Comparison of ENCODE assay signal across 8 cellular contexts in genomic region chr3:125356140-125357026, GRCh38. TPM values are rescaled to one million over a fixed set of nuclear protein-coding genes. Genes with fewer than 3 reads are reported as not detected.
DNase-seq lines count a peak whose midpoint lies in the region; ATAC-seq, FAIRE-seq and TF ChIP-seq lines count a peak whose summit lies in the region.

No MANE protein-coding gene starts in this region.

- H3K9me3 Mint-ChIP-seq in activated naive CD4-positive, alpha-beta T cell treated with anti-CD3 and anti-CD28 coated beads for 36 hours = no peaks in the 10 kb centered on the region
- H3K9me3 Mint-ChIP-seq in activated naive CD8-positive, alpha-beta T cell (ENCODE audit: low read depth) = peaks cover 3% of the 10 kb centered on the region

- H3K4me2 ChIP-seq in HepG2 (ENCODE audit: low read depth, low read length) = peak overlapping the region; percentile 82

- BruUV-seq in HepG2 (replicated peaks; lab: Mats Ljungman, UMichigan) = TSS peak; percentile 33

- in situ Hi-C loops in HepG2 (cut with HindIII; ENCODE audit: extremely low pct_ligation_motif_present, low pct_unique_long_range_greater_than_20kb) = no loop called here

- DNase-seq in activated naive CD4-positive, alpha-beta T cell treated with anti-CD3 and anti-CD28 coated beads for 36 hours = no peak
- no peak for DNase-seq in activated naive CD4-positive, alpha-beta T cell (lab: John Stamatoyannopoulos, UW)
- DNase-seq in HepG2 (ENCODE audit: low spot score) (no peak), sciatic nerve (ENCODE audit: low spot score) (no peak), anterior cingulate cortex (lab: John Stamatoyannopoulos, UW) (no peak), KG1 (lab: John Stamatoyannopoulos, UW) (no peak)

- peak overlapping the region; percentile 71 for H3K4me3 Mint-ChIP-seq in activated naive CD4-positive, alpha-beta T cell treated with anti-CD3 and anti-CD28 coated beads for 36 hours
- H3K4me3 Mint-ChIP-seq in activated naive CD8-positive, alpha-beta T cell = peak overlapping the region; percentile 91

- peaks cover 58% of the 10 kb centered on the region for H3K4me1 Mint-ChIP-seq in activated naive CD4-positive, alpha-beta T cell treated with anti-CD3 and anti-CD28 coated beads for 36 hours (ENCODE audit: low read depth)
- H3K4me1 Mint-ChIP-seq in activated naive CD8-positive, alpha-beta T cell (ENCODE audit: low read depth) = peaks cover 75% of the 10 kb centered on the region

- CTCF ChIA-PET in activated naive CD4-positive, alpha-beta T cell treated with anti-CD3 and anti-CD28 coated beads for 36 hours (lab: Charles Lee) = interaction anchor here (1.0 kb wide), 1 partner anchor 66 kb away, joined by 3 read pairs; no protein-coding TSS in a partner anchor
- CTCF ChIA-PET in HepG2 (lab: Yijun Ruan, JAX; ENCODE audit: low intra/inter-chr PET ratio, low total read pairs) = no interaction called here

- H3K9me3 ChIP-seq in HepG2 (ENCODE audit: low read length) = no peaks in the 10 kb centered on the region

- POLR2A ChIA-PET in HepG2 (lab: Yijun Ruan, JAX) = interaction anchor here (0.5 to 2.2 kb wide), 5 partner anchors 19 to 150 kb away, joined by 3 to 19 read pairs (median 4); partner anchors contain the start of gene ZNF148

- H3K36me3 Mint-ChIP-seq in activated naive CD4-positive, alpha-beta T cell treated with anti-CD3 and anti-CD28 coated beads for 36 hours (ENCODE audit: low read depth) = peaks cover 1% of the 10 kb centered on the region
- peaks cover 4% of the 10 kb centered on the region for H3K36me3 Mint-ChIP-seq in activated naive CD8-positive, alpha-beta T cell

- TF ChIP-seq POLR2A in HepG2 (IDR thresholded peaks at IDR 0.05; ENCODE audit: insufficient read depth in 1 of 2, low read depth in 2 of 2, low read length in 2 of 2) = no peak

- no peak for TF ChIP-seq CTCF in HepG2 (CRISPR knock-in tag; IDR thresholded peaks at IDR 0.05)

- H3K27ac ChIP-seq in HepG2 (ENCODE audit: extremely low read length, insufficient read depth, low read length) (peak overlapping the region; percentile 74), urinary bladder (ENCODE audit: low read depth) (no peak overlapping the region)

- intact Hi-C loops in activated naive CD4-positive, alpha-beta T cell treated with anti-CD3 and anti-CD28 coated beads for 36 hours (cut with micrococcal nuclease) = loop anchor here (1.0 kb wide), 1 partner anchor 19 kb away; the partner anchor contains the start of gene ZNF148
- intact Hi-C loops in HepG2 (cut with micrococcal nuclease; ENCODE audit: unreplicated experiment) (no loop called here), sciatic nerve (cut with DNase I) (no loop called here)

- no peak for TF ChIP-seq RAD21 in HepG2 (CRISPR knock-in tag; IDR thresholded peaks at IDR 0.05)

- peaks cover 3% of the 10 kb centered on the region; the same call in 1 of the 2 replicates for H4K20me1 ChIP-seq in HepG2 (ENCODE audit: insufficient read depth, low read length)

- TF ChIP-seq EP300 in HepG2 (IDR thresholded peaks at IDR 0.05; ENCODE audit: low read depth in 2 of 2, low read length in 2 of 2) = no peak
- no peak for TF ChIP-seq EP300 in HepG2 (CRISPR knock-in tag; IDR thresholded peaks at IDR 0.05; ENCODE audit: borderline replicate concordance)

- H3K27me3 ChIP-seq in HepG2 (ENCODE audit: control insufficient read depth in 1 of 2, insufficient read depth in 2 of 2, low read length in 2 of 2) = no peaks in the 10 kb centered on the region

- no peaks in the 10 kb centered on the region for H3K36me3 ChIP-seq in HepG2 (replicated peaks in 1 of 2; ENCODE audit: control insufficient read depth in 1 of 2, insufficient read depth in 2 of 2, low read length in 2 of 2)
- no peaks in the 10 kb centered on the region for H3K36me3 ChIP-seq in urinary bladder (ENCODE audit: insufficient read depth)

- no peak overlapping the region for H2AFZ ChIP-seq in HepG2 (ENCODE audit: low read length)

- peak overlapping the region; percentile 83 for H3K9ac ChIP-seq in HepG2 (ENCODE audit: insufficient read depth, low read depth, low read length)

- H3K27ac Mint-ChIP-seq in activated naive CD4-positive, alpha-beta T cell treated with anti-CD3 and anti-CD28 coated beads for 36 hours = peak overlapping the region; percentile 26
- H3K27ac Mint-ChIP-seq in activated naive CD8-positive, alpha-beta T cell = peak overlapping the region; percentile 93

- 41% methylated on average over 5 of the region's 5 CpGs for whole genome bisulfite sequencing in HepG2 (ENCODE audit: low lambda C conversion rate)
- 19% methylated on average over 5 of the region's 5 CpGs for WGBS in urinary bladder

- peaks cover 98% of the 10 kb centered on the region for H3K79me2 ChIP-seq in HepG2 (ENCODE audit: insufficient read depth, low read length)

- H3K4me1 ChIP-seq in HepG2 (ENCODE audit: insufficient read depth, low read length) (peaks cover 48% of the 10 kb centered on the region), urinary bladder (ENCODE audit: insufficient read depth) (no peaks in the 10 kb centered on the region)

- no peaks in the 10 kb centered on the region for H3K27me3 Mint-ChIP-seq in activated naive CD4-positive, alpha-beta T cell treated with anti-CD3 and anti-CD28 coated beads for 36 hours (ENCODE audit: low read depth)
- H3K27me3 Mint-ChIP-seq in activated naive CD8-positive, alpha-beta T cell = no peaks in the 10 kb centered on the region

- FAIRE-seq in HepG2 (lab: Jason Lieb, UNC) = no peak

- peak; percentile 42 for ATAC-seq in HepG2
- ATAC-seq in sciatic nerve = no peak

- H3K4me3 ChIP-seq in HepG2 (replicated peaks in 1 of 3; ENCODE audit: insufficient read depth in 1 of 3, low read depth in 2 of 3, low read length in 3 of 3) (peak overlapping the region; percentile 69 to 88 (median 83)), urinary bladder (ENCODE audit: low read depth, low read length) (peak overlapping the region; percentile 60)

TF ChIP-seq in HepG2, 621 proteins besides CTCF, POLR2A, EP300 and RAD21 (continues in another document):
- TF ChIP-seq PBX2 (CRISPR knock-in tag; IDR thresholded peaks at IDR 0.05) (no peak), NPAS2 (CRISPR knock-in tag; IDR thresholded peaks at IDR 0.05; ENCODE audit: borderline replicate concordance) (no peak), UBTF (CRISPR knock-in tag; IDR thresholded peaks at IDR 0.05) (no peak)

RNA-seq across cellular contexts. Expression of gene ZNF148, which starts 18.7 kb away (rescaled TPM):
- 10 to 100 TPM; 20.3 to 22.2 TPM for total RNA-seq in activated naive CD4-positive, alpha-beta T cell treated with anti-CD3 and anti-CD28 coated beads for 36 hours
- total RNA-seq in HepG2 (2016; rRNA removed; fragmentation: Illumina TruSeq; extraction: Trizol) = 33.9 and 36.1 TPM in 2 replicates
- 162 and 189 TPM in 2 replicates for total RNA-seq in HepG2 (2016; cell fraction: cytosol; rRNA removed; fragmentation: Illumina TruSeq; extraction: Trizol; ENCODE audit: low read depth)
- 30.8 and 31.4 TPM in 2 replicates for total RNA-seq in HepG2 (2016; cell fraction: insoluble cytoplasmic fraction; rRNA removed; fragmentation: Illumina TruSeq; extraction: Trizol)
- 58.8 and 62.0 TPM in 2 replicates for total RNA-seq in HepG2 (2016; cell fraction: membrane; rRNA removed; fragmentation: Illumina TruSeq; extraction: Trizol)
- 23.0 and 30.4 TPM in 2 replicates for total RNA-seq in HepG2 (2016; cell fraction: nucleus; rRNA removed; fragmentation: Illumina TruSeq; extraction: Trizol)
- 8.2 and 10.6 TPM in 2 replicates for polyA plus RNA-seq in HepG2 (2011; rRNA removed)
- polyA plus RNA-seq in HepG2 (2011; cell fraction: cytosol; rRNA removed) = 4.0 and 6.0 TPM in 2 replicates
- 5.9 TPM in 2 replicates for polyA plus RNA-seq in HepG2 (2011; cell fraction: nucleus; rRNA removed)
- 7.7 and 10.0 TPM in 2 replicates for polyA plus RNA-seq in HepG2 (2012)
- 0.40 and 0.43 TPM in 2 replicates for polyA plus RNA-seq in HepG2 (2016; cell fraction: cytosol; fragmentation: Illumina TruSeq; extraction: Trizol; ENCODE audit: low read depth)
- 11.5 and 14.1 TPM in 2 replicates for polyA plus RNA-seq in HepG2 (2016; cell fraction: insoluble cytoplasmic fraction; fragmentation: Illumina TruSeq; extraction: Trizol; ENCODE audit: low read depth)
- 1.4 and 1.5 TPM in 2 replicates for polyA plus RNA-seq in HepG2 (2016; cell fraction: membrane; fragmentation: Illumina TruSeq; extraction: Trizol; ENCODE audit: low read depth)
- polyA plus RNA-seq in HepG2 (2016; cell fraction: nucleus; fragmentation: Illumina TruSeq; extraction: Trizol; ENCODE audit: insufficient read depth, low read depth) = 10.4 and 11.0 TPM in 2 replicates
- polyA minus RNA-seq in HepG2 (2011; rRNA and poly(A)+ RNA removed; ENCODE audit: low replicate concordance) = 14.6 and 32.0 TPM in 2 replicates
- 25.8 and 28.3 TPM in 2 replicates for polyA minus RNA-seq in HepG2 (2011; cell fraction: cytosol; rRNA and poly(A)+ RNA removed)
- 52.4 and 54.6 TPM in 2 replicates for polyA minus RNA-seq in HepG2 (2011; cell fraction: nucleus; rRNA and poly(A)+ RNA removed)
- total RNA-seq in urinary bladder = 62.7 TPM
- polyA plus RNA-seq in urinary bladder = 12.1 TPM
- 60.6 TPM for total RNA-seq in sciatic nerve
